17 cellular contexts compared by ENCODE assay signal in genomic region chr7:105975770-105976428, GRCh38. TPM values are rescaled to one million over a fixed set of nuclear protein-coding genes. Genes with fewer than 3 reads are reported as not detected.
DNase-seq lines count a peak whose midpoint lies in the region; FAIRE-seq and TF ChIP-seq lines count a peak whose summit lies in the region.
"Had no signal": no experiment of that assay in that cellular context is flagged by ENCODE, and none has a peak within 500 bp of the region (broad histone marks: within the 10 kb centered on the region; RNA-seq: fewer than 3 reads in every experiment).

No MANE protein-coding gene starts in this region.

- H2BK120ac ChIP-seq in H1 (replicated peaks; ENCODE audit: low read depth, low read length): no peak overlapping the region

- H3F3A ChIP-seq in GM23248 (ENCODE audit: insufficient read depth) (no peaks in the 10 kb centered on the region), neural progenitor cell (ENCODE audit: low read depth) (no peaks in the 10 kb centered on the region)

- 82 to 84% methylated on average over 8 of the region's 8 CpGs for WGBS in GM23248 (ENCODE audit: low coverage in 1 of 2, low lambda C conversion rate in 2 of 2, missing lambda C conversion rate in 2 of 2), 2 experiments
- WGBS in H1 (ENCODE audit: extremely low coverage in 1 of 2, insufficient coverage in 1 of 2, insufficient read length in 1 of 2, insufficient replicate concordance in 2 of 2, low coverage in 1 of 2, low lambda C conversion rate in 2 of 2, missing lambda C conversion rate in 1 of 2), 2 experiments: 88% methylated on average over 8 of the region's 8 CpGs; no CpG with 5 or more reads in 1 of the 2 experiments

- no peak overlapping the region for H3K4ac ChIP-seq in H1 (replicated peaks; ENCODE audit: insufficient read length, low read depth, low read length)

- peak; percentile 36 for FAIRE-seq in H1 (lab: Jason Lieb, UNC)
- FAIRE-seq in kidney (lab: Jason Lieb, UNC): no peak
- FAIRE-seq: HTR-8/SVneo had no signal

- no peaks in the 10 kb centered on the region for H3K36me3 Mint-ChIP-seq in neural progenitor cell

- H3K27ac Mint-ChIP-seq in neural progenitor cell: no peak overlapping the region
- H3K27ac Mint-ChIP-seq: activated CD8-positive, alpha-beta T cell treated with anti-CD3 and anti-CD28 coated beads for 36 hours had no signal

- intact Hi-C loops in kidney (cut with DNase I): no loop called here

- in situ Hi-C loops in GM23248 (cut with MboI): no loop called here

- H3K79me2 ChIP-seq in GM23248 (ENCODE audit: insufficient read depth) (no peaks in the 10 kb centered on the region), H1 (ENCODE audit: control insufficient read depth in 1 of 2, insufficient read depth in 2 of 2, low read length in 2 of 2) (no peaks in the 10 kb centered on the region), neural progenitor cell (ENCODE audit: low read depth) (no peaks in the 10 kb centered on the region)

- H3K79me1 ChIP-seq in H1 (ENCODE audit: low read depth, low read length): no peaks in the 10 kb centered on the region

- H4K5ac ChIP-seq in H1 (ENCODE audit: insufficient read length, low read depth, low read length): no peak overlapping the region

- peak; percentile 50 for DNase-seq in GM23248
- peak; percentile 8 for DNase-seq in NCI-H226
- DNase-seq in H1 (ENCODE audit: low read depth in 1 of 2, low spot score in 2 of 2): no peak
- DNase-seq in neural progenitor cell (ENCODE audit: low spot score): no peak
- no peak for DNase-seq in stimulated activated CD4-positive, alpha-beta T cell treated with anti-CD3 and anti-CD28 coated beads, Interleukin-2, amount 100 ng/mL, for 24 hours
- no peak for DNase-seq in Peyer's patch
- DNase-seq in kidney: no peak
- DNase-seq: activated CD8-positive, alpha-beta T cell treated with anti-CD3 and anti-CD28 coated beads for 36 hours; activated naive CD4-positive, alpha-beta T cell; hippocampal formation; sigmoid colon; stomach had no signal

- no peak overlapping the region for H3K4me3 Mint-ChIP-seq in neural progenitor cell
- H3K4me3 Mint-ChIP-seq: activated CD8-positive, alpha-beta T cell treated with anti-CD3 and anti-CD28 coated beads for 36 hours; neural crest cell had no signal

- no peak overlapping the region for H4K91ac ChIP-seq in H1 (replicated peaks; ENCODE audit: insufficient read length, low read length)

- H2BK20ac ChIP-seq in H1 (ENCODE audit: low read length): peak overlapping the region; percentile 88

- H3K23me2 ChIP-seq in H1 (ENCODE audit: low read depth, low read length): no peaks in the 10 kb centered on the region; the same call in 1 of the 2 replicates

- H3K4me1 Mint-ChIP-seq in neural progenitor cell: no peaks in the 10 kb centered on the region
- H3K4me1 Mint-ChIP-seq: neural crest cell had no signal

- no peak for TF ChIP-seq RAD21 in H1 (IDR thresholded peaks at IDR 0.05 in 1 of 2, conservative IDR thresholded peaks at IDR 0.05 in 1 of 2; ENCODE audit: low read depth in 2 of 2, low read length in 2 of 2)

- H2BK12ac ChIP-seq in H1 (ENCODE audit: low read depth, low read length): 0 out of 2 replicates have a peak overlapping the region, but pooled peaks have one; percentile 31

- H3K9ac ChIP-seq in GM23248 (no peak overlapping the region), H1 (replicated peaks in 1 of 4; ENCODE audit: extremely low read depth in 1 of 4, low read depth in 3 of 4, low read length in 3 of 4) (no peak overlapping the region), neural progenitor cell (no peak overlapping the region), kidney (ENCODE audit: low read length in 2 of 2) (no peak overlapping the region)

- H3K27me3 Mint-ChIP-seq in neural progenitor cell (ENCODE audit: insufficient read depth, low read depth): peaks cover 4% of the 10 kb centered on the region

- H3K4me1 ChIP-seq in GM23248 (ENCODE audit: insufficient read depth) (no peaks in the 10 kb centered on the region), H1 (replicated peaks in 1 of 4; ENCODE audit: control insufficient read depth in 3 of 4, insufficient read depth in 4 of 4, low read length in 3 of 4) (peaks cover 3 to 10% (median 4%) of the 10 kb centered on the region in 4 experiments; a peak in 6 of 7 replicates), neural progenitor cell (no peaks in the 10 kb centered on the region), Peyer's patch (no peaks in the 10 kb centered on the region), kidney (ENCODE audit: control insufficient read depth in 1 of 2, insufficient read depth in 1 of 2, low read depth in 1 of 2, low read length in 2 of 2) (no peaks in the 10 kb centered on the region)
- H3K4me1 ChIP-seq: sigmoid colon had no signal

- H3K36me3 ChIP-seq in GM23248 (ENCODE audit: low read depth) (no peaks in the 10 kb centered on the region), H1 (ENCODE audit: control insufficient read depth in 2 of 4, insufficient read depth in 4 of 4, low read length in 3 of 4) (no peaks in the 10 kb centered on the region), neural progenitor cell (no peaks in the 10 kb centered on the region), Peyer's patch (no peaks in the 10 kb centered on the region), kidney (ENCODE audit: control insufficient read depth in 1 of 2, insufficient read depth in 2 of 2, low read length in 2 of 2) (no peaks in the 10 kb centered on the region)
- H3K36me3 ChIP-seq: cardiac muscle cell, sigmoid colon, stomach had no signal

- no peaks in the 10 kb centered on the region for H3K9me3 ChIP-seq in GM23248 (ENCODE audit: low read depth)
- H3K9me3 ChIP-seq in H1 (ENCODE audit: insufficient read depth in 2 of 2, low read depth in 1 of 2, low read length in 1 of 2): no peaks in the 10 kb centered on the region
- H3K9me3 ChIP-seq in neural progenitor cell (ENCODE audit: low read depth): no peaks in the 10 kb centered on the region
- no peaks in the 10 kb centered on the region for H3K9me3 ChIP-seq in Peyer's patch
- no peaks in the 10 kb centered on the region for H3K9me3 ChIP-seq in kidney (ENCODE audit: control insufficient read depth in 1 of 2, low read length in 2 of 2)
- H3K9me3 ChIP-seq: sigmoid colon, stomach had no signal

- no peak for TF ChIP-seq POLR2A in H1 (IDR thresholded peaks at IDR 0.05; ENCODE audit: control extremely low read depth in 1 of 2, low read depth in 2 of 2, low read length in 2 of 2)
- TF ChIP-seq POLR2A in Peyer's patch (IDR thresholded peaks at IDR 0.05): no peak

- H3K14ac ChIP-seq in H1 (ENCODE audit: insufficient read length): no peak overlapping the region

- H3K18ac ChIP-seq in H1 (ENCODE audit: extremely low read depth, low read length): no peak overlapping the region

- H3K4me2 ChIP-seq in GM23248 (ENCODE audit: unreplicated experiment): no peak overlapping the region
- no peak overlapping the region for H3K4me2 ChIP-seq in H1 (ENCODE audit: insufficient read depth in 1 of 2, low read depth in 2 of 2, low read length in 2 of 2)
- no peak overlapping the region for H3K4me2 ChIP-seq in neural progenitor cell

- CTCF ChIA-PET in H1 (lab: Charles Lee; ENCODE audit: partially characterized antibody): interaction anchor here (0.8 to 2.5 kb wide), 10 partner anchors 9 to 324 kb away, joined by 3 to 9 read pairs (median 4); no protein-coding TSS in a partner anchor

- no peak for TF ChIP-seq EP300 in H1 (IDR thresholded peaks at IDR 0.05; ENCODE audit: borderline replicate concordance in 1 of 2, low read depth in 2 of 2, low read length in 2 of 2)

- H3K23ac ChIP-seq in H1 (ENCODE audit: insufficient read length): no peak overlapping the region

- no peaks in the 10 kb centered on the region for H3K9me2 ChIP-seq in GM23248 (ENCODE audit: insufficient read depth)

- peak overlapping the region; percentile 89; the same call in 1 of the 2 replicates for H2BK15ac ChIP-seq in H1 (ENCODE audit: low read length)

- H4K20me1 ChIP-seq in GM23248 (ENCODE audit: insufficient read depth) (no peaks in the 10 kb centered on the region), H1 (replicated peaks in 1 of 2; ENCODE audit: control insufficient read depth in 1 of 2, insufficient read depth in 2 of 2, low read length in 2 of 2) (no peaks in the 10 kb centered on the region), neural progenitor cell (ENCODE audit: low read depth) (no peaks in the 10 kb centered on the region)

- no peak overlapping the region for H2AK5ac ChIP-seq in H1 (ENCODE audit: low read depth, low read length)

- TF ChIP-seq CTCF in H1 (IDR thresholded peaks at IDR 0.05; ENCODE audit: control extremely low read depth in 1 of 3, insufficient read depth in 1 of 3, low read depth in 1 of 3, low read length in 3 of 3) (no peak), neural progenitor cell (IDR thresholded peaks at IDR 0.05) (no peak), Peyer's patch (IDR thresholded peaks at IDR 0.05) (no peak), kidney (IDR thresholded peaks at IDR 0.05; ENCODE audit: borderline replicate concordance, extremely low read depth, insufficient read depth) (no peak)

- H2BK5ac ChIP-seq in H1 (ENCODE audit: low read depth, low read length): no peak overlapping the region; the same call in 1 of the 2 replicates

- H3K27ac ChIP-seq in GM23248 (no peak overlapping the region), H1 (ENCODE audit: low read depth, low read length) (no peak overlapping the region), neural progenitor cell (no peak overlapping the region), Peyer's patch (no peak overlapping the region), kidney (ENCODE audit: low read depth in 2 of 2, low read length in 2 of 2) (no peak overlapping the region)
- H3K27ac ChIP-seq: cardiac muscle cell, epithelial cell of prostate, sigmoid colon, stomach had no signal

- no peaks in the 10 kb centered on the region for H3K27me3 ChIP-seq in GM23248 (replicated peaks; ENCODE audit: insufficient read depth)
- no peaks in the 10 kb centered on the region for H3K27me3 ChIP-seq in H1 (replicated peaks in 1 of 4; ENCODE audit: control insufficient read depth in 3 of 4, extremely low read depth in 1 of 4, insufficient read depth in 3 of 4, low read length in 3 of 4)
- H3K27me3 ChIP-seq in neural progenitor cell: no peaks in the 10 kb centered on the region
- no peaks in the 10 kb centered on the region for H3K27me3 ChIP-seq in Peyer's patch
- H3K27me3 ChIP-seq: cardiac muscle cell, sigmoid colon, stomach had no signal

- POLR2A ChIA-PET in H1 (lab: Charles Lee; ENCODE audit: partially characterized antibody): interaction anchor here (1.1 kb wide), 1 partner anchor 10 kb away, joined by 3 read pairs; no protein-coding TSS in a partner anchor

- H4K8ac ChIP-seq in H1 (ENCODE audit: extremely low read depth, insufficient read depth, low read length): no peak overlapping the region

- no peak overlapping the region for H3K56ac ChIP-seq in H1 (replicated peaks; ENCODE audit: insufficient read length, low read depth, low read length)

- no peaks in the 10 kb centered on the region for H3K9me3 Mint-ChIP-seq in neural progenitor cell
- H3K9me3 Mint-ChIP-seq: activated CD8-positive, alpha-beta T cell treated with anti-CD3 and anti-CD28 coated beads for 36 hours had no signal

- H2AFZ ChIP-seq in GM23248 (no peak overlapping the region), H1 (ENCODE audit: low read length) (no peak overlapping the region), neural progenitor cell (replicated peaks) (peak overlapping the region; percentile 13)

- H3K4me3 ChIP-seq in GM23248 (no peak overlapping the region), H1 (ENCODE audit: extremely low read depth in 1 of 4, insufficient read depth in 2 of 4, low read depth in 3 of 4, low read length in 4 of 4) (no peak overlapping the region), neural progenitor cell (no peak overlapping the region), Peyer's patch (no peak overlapping the region), kidney (ENCODE audit: low read length in 2 of 2) (no peak overlapping the region)
- H3K4me3 ChIP-seq: cardiac muscle cell, lung, sigmoid colon, stomach had no signal

RNA-seq across cellular contexts. Expression of gene CDHR3, which starts 12.8 kb away (rescaled TPM):
- 2.6 and 3.3 TPM in 2 replicates for total RNA-seq in GM23248 (2014; rRNA removed; shearing (Covaris generic))
- 2.8 and 3.6 TPM in 2 replicates for polyA plus RNA-seq in GM23248 (2016; fragmentation: Nextera tagmentation; extraction: Ambion mirVana)
- 5.9 and 6.4 TPM in 2 replicates for total RNA-seq in H1 (2021; fragmentation: NEBNext Ultra II Directional; extraction: Animal tissue kit (Norgen Biotek cat#: 25700))
- polyA plus RNA-seq in H1 (2011; rRNA removed): 6.8 and 8.0 TPM in 2 replicates
- 7.8 TPM for polyA plus RNA-seq in H1 (2011; cell fraction: cytosol; rRNA removed)
- 16.2 TPM for polyA plus RNA-seq in H1 (2011; cell fraction: nucleus; rRNA removed)
- polyA plus RNA-seq in H1 (2012, experiment 1 of 2): 6.7 to 8.7 TPM (median 8.4 TPM) in 4 replicates
- 2.2 TPM for polyA plus RNA-seq in H1 (2012, experiment 2 of 2)
- 4.2 TPM for polyA plus RNA-seq in H1 (2013, experiment 1 of 2)
- 5.1 TPM for polyA plus RNA-seq in H1 (2013, experiment 2 of 2)
- 7.2 and 13.7 TPM in 2 replicates for polyA minus RNA-seq in H1 (2011; rRNA and poly(A)+ RNA removed)
- 5.9 TPM for polyA minus RNA-seq in H1 (2011; cell fraction: cytosol; rRNA and poly(A)+ RNA removed)
- polyA minus RNA-seq in H1 (2011; cell fraction: nucleus; rRNA and poly(A)+ RNA removed): 24.5 TPM
- 1.4 and 3.7 TPM in 2 replicates for total RNA-seq in neural progenitor cell (ENCODE audit: low replicate concordance)
- 10 to 100 TPM; 20.6 to 82.5 (median 49.7) TPM for total RNA-seq in Peyer's patch
- total RNA-seq in kidney: 7.1 TPM
- polyA plus RNA-seq in kidney (ENCODE audit: insufficient read depth, low read depth, low replicate concordance): 3.6 TPM

Comparison
In these comparisons a context has a peak if more than half of its experiments do, and no peak if none do; other contexts are left out.
1. DNase-seq: peak in GM23248 (single experiment) and NCI-H226 (single experiment); none in H1 (0 of 2), neural progenitor cell (single experiment), stimulated activated CD4-positive, alpha-beta T cell treated with anti-CD3 and anti-CD28 coated beads, Interleukin-2, amount 100 ng/mL, for 24 hours (0 of 2), Peyer's patch (0 of 3) and kidney (single experiment).